ENCODE assay signal across 8 cellular contexts in the genomic region with DNA sequence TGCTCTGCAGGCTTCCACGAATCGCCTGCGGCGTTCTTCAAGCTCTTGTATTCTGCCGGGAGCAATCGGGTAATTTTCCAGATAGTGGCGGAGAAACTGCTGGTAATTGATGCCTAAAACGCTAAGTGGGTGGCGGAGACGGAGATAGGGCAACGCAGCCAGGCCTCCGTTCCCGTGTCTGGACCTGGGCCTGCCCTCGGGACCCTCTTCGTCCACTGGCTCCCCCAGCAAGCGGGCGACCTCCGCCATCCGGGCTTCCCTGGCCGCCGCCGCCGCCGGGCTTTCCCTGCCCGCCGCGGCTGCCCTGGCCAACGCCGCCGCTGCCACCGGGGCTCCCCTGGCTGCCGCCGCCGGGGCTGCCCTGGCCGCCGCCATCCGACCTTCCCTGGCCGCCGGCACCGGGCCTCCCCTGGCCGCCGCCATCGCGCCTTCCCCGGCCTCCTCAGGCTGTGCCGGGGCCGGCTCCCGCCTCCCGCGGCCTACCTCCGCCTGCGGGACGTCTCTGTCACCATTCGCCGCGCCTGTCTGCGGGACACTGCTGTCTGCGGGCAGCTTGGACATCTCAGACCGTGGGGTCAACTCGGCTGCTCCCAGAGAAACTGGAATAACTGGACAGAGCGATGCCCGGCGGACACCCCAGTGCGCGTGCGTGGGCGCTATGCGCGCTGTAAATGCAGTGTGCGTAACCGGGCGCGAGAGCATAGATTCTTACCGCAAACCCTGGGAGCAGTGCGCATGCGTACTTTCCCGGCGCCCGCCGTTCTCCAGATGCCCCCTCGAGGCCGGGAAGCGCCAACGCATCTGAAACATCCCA. TPM values are rescaled to one million over a fixed set of nuclear protein-coding genes. Genes with fewer than 3 reads are reported as not detected.
DNase-seq lines count a peak whose midpoint lies in the region; ATAC-seq and TF ChIP-seq lines count a peak whose summit lies in the region.

A gene with protein sequence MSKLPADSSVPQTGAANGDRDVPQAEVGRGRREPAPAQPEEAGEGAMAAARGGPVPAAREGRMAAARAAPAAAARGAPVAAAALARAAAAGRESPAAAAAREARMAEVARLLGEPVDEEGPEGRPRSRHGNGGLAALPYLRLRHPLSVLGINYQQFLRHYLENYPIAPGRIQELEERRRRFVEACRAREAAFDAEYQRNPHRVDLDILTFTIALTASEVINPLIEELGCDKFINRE (minus strand): TSS at position 643 of the 814 bp plus-strand sequence. CDS start 82 bp downstream, at position 561.

- H3K27me3 Mint-ChIP-seq in WTC11 (ENCODE audit: low read depth) (peaks cover 8% of the 10 kb centered on the region; the same call in 1 of the 2 replicates), immature natural killer cell (ENCODE audit: low read depth in 3 of 3) (peaks cover 9 to 17% (median 13%) of the 10 kb centered on the region in 3 donors)

- H3K9me3 Mint-ChIP-seq in WTC11, result no peaks in the 10 kb centered on the region
- no peaks in the 10 kb centered on the region for H3K9me3 Mint-ChIP-seq in immature natural killer cell

- H3K27ac Mint-ChIP-seq in WTC11 (peak within 1 kb of the TSS; percentile 89), immature natural killer cell (peak within 1 kb of the TSS; percentile 91 to 98 (median 97))

- peak within 1 kb of the TSS; percentile 93 for H3K4me3 ChIP-seq in AG04450 (ENCODE audit: low read depth, low read length)
- peak within 1 kb of the TSS; percentile 58 to 94 for H3K4me3 ChIP-seq in cardiac fibroblast (replicated peaks in 1 of 2; ENCODE audit: low read depth in 2 of 2, low read length in 2 of 2)

- H3K4me3 Mint-ChIP-seq in WTC11 (peak within 1 kb of the TSS; percentile 90), immature natural killer cell (peak within 1 kb of the TSS; percentile 95 to 98 (median 97))

- no peaks in the 10 kb centered on the region for H3K9me3 ChIP-seq in AG04450 (ENCODE audit: control insufficient read depth, insufficient read depth, low read length)

- peak; percentile 78 for TF ChIP-seq CTCF in AG04450 (IDR thresholded peaks at IDR 0.05; ENCODE audit: low read depth, low read length)
- TF ChIP-seq CTCF in WTC11 (IDR thresholded peaks at IDR 0.05), result peak; percentile 62
- TF ChIP-seq CTCF in cardiac fibroblast (IDR thresholded peaks at IDR 0.05; ENCODE audit: low read depth, low read length), result peak; percentile 84

- H3K36me3 Mint-ChIP-seq in WTC11, result no peaks in the 10 kb centered on the region
- no peaks in the 10 kb centered on the region for H3K36me3 Mint-ChIP-seq in immature natural killer cell

- DNase-seq in AG04450 (ENCODE audit: low read depth, low spot score), result peak; percentile 92
- peak; percentile 100 for DNase-seq in NCI-H2227 treated with DMSO at 0.1 percent for 48 hours (lab: John Stamatoyannopoulos, UW)
- peak; percentile 93 for DNase-seq in WTC11 (ENCODE audit: low spot score)
- peak; percentile 95 to 97 for DNase-seq in cardiac fibroblast (ENCODE audit: low read depth in 2 of 2)
- DNase-seq in immature natural killer cell, result peak; percentile 90 to 93 (median 92)
- DNase-seq in smooth muscle cell of the brain vasculature (ENCODE audit: low read depth, low spot score), result peak; percentile 91

- POLR2A ChIA-PET in AG04450 (lab: Yijun Ruan, JAX) (interaction anchor here (0.5 to 1.1 kb wide), 4 partner anchors 94 to 295 kb away, joined by 3 to 4 read pairs (median 3); a partner anchor contains a TSS), WTC11 (lab: Charles Lee) (interaction anchor here (1.2 kb wide), 1 partner anchor 20 kb away, joined by 6 read pairs; no protein-coding TSS in a partner anchor)

- H3K4me1 Mint-ChIP-seq in WTC11, result peaks cover 31% of the 10 kb centered on the region
- peaks cover 36 to 44% of the 10 kb centered on the region in 2 donors for H3K4me1 Mint-ChIP-seq in immature natural killer cell

- H3K27ac ChIP-seq in AG04450 (ENCODE audit: low read depth, low read length), result peak within 1 kb of the TSS; percentile 91

- CTCF ChIA-PET in AG04450 (lab: Charles Lee) (interaction anchor here (0.9 to 1.9 kb wide), 9 partner anchors 9 to 227 kb away, joined by 3 to 10 read pairs (median 4); a partner anchor contains a TSS), WTC11 (lab: Charles Lee) (interaction anchor here (1.0 to 2.8 kb wide), 4 partner anchors 12 to 65 kb away, joined by 3 to 17 read pairs (median 6); no protein-coding TSS in a partner anchor)

- peaks cover 8% of the 10 kb centered on the region for H3K27me3 ChIP-seq in AG04450 (ENCODE audit: control insufficient read depth, insufficient read depth, low read length)

- ATAC-seq in GM18873 (IDR thresholded peaks at IDR 0.05; ENCODE audit: low FRiP score, unreplicated experiment) (peak; percentile 78), HG03175 (IDR thresholded peaks at IDR 0.05; ENCODE audit: unreplicated experiment) (peak; percentile 91), WTC11 (peak; percentile 83)

TF ChIP-seq in WTC11, 78 proteins besides CTCF, POLR2A, EP300 and RAD21 (continues in another document):
- 0 out of 2 replicates have a peak, but pooled peaks have one; percentile 42 for TF ChIP-seq ZBTB21 (CRISPR knock-in tag; IDR thresholded peaks at IDR 0.05; ENCODE audit: borderline replicate concordance)
- TF ChIP-seq ETV6 (CRISPR knock-in tag; IDR thresholded peaks at IDR 0.05), result 0 out of 2 replicates have a peak, but pooled peaks have one; percentile 62
- TF ChIP-seq, protein P1, sequence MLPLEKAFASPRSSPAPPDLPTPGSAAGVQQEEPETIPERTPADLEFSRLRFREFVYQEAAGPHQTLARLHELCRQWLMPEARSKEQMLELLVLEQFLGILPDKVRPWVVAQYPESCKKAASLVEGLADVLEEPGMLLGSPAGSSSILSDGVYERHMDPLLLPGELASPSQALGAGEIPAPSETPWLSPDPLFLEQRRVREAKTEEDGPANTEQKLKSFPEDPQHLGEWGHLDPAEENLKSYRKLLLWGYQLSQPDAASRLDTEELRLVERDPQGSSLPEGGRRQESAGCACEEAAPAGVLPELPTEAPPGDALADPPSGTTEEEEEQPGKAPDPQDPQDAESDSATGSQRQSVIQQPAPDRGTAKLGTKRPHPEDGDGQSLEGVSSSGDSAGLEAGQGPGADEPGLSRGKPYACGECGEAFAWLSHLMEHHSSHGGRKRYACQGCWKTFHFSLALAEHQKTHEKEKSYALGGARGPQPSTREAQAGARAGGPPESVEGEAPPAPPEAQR (CRISPR knock-in tag; IDR thresholded peaks at IDR 0.05), result no peak
- TF ChIP-seq ZNF671 (CRISPR knock-in tag; IDR thresholded peaks at IDR 0.05), result no peak
- TF ChIP-seq TEAD4 (CRISPR knock-in tag; IDR thresholded peaks at IDR 0.05), result no peak
- TF ChIP-seq FOXK1 (CRISPR knock-in tag; IDR thresholded peaks at IDR 0.05), result peak; percentile 31; the same call in 1 of the 2 replicates
- peak; percentile 9; the same call in 1 of the 2 replicates for TF ChIP-seq ZNF121 (CRISPR knock-in tag; IDR thresholded peaks at IDR 0.05)
- no peak for TF ChIP-seq ZNF263 (CRISPR knock-in tag; IDR thresholded peaks at IDR 0.05; ENCODE audit: low read depth)
- TF ChIP-seq CREM (CRISPR knock-in tag; IDR thresholded peaks at IDR 0.05), result peak; percentile 77; the same call in 1 of the 2 replicates
- TF ChIP-seq, protein P2, sequence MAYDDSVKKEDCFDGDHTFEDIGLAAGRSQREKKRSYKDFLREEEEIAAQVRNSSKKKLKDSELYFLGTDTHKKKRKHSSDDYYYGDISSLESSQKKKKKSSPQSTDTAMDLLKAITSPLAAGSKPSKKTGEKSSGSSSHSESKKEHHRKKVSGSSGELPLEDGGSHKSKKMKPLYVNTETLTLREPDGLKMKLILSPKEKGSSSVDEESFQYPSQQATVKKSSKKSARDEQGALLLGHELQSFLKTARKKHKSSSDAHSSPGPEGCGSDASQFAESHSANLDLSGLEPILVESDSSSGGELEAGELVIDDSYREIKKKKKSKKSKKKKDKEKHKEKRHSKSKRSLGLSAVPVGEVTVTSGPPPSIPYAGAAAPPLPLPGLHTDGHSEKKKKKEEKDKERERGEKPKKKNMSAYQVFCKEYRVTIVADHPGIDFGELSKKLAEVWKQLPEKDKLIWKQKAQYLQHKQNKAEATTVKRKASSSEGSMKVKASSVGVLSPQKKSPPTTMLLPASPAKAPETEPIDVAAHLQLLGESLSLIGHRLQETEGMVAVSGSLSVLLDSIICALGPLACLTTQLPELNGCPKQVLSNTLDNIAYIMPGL (CRISPR knock-in tag; IDR thresholded peaks at IDR 0.05), result peak; percentile 87; the same call in 1 of the 2 replicates
- TF ChIP-seq, protein P3, sequence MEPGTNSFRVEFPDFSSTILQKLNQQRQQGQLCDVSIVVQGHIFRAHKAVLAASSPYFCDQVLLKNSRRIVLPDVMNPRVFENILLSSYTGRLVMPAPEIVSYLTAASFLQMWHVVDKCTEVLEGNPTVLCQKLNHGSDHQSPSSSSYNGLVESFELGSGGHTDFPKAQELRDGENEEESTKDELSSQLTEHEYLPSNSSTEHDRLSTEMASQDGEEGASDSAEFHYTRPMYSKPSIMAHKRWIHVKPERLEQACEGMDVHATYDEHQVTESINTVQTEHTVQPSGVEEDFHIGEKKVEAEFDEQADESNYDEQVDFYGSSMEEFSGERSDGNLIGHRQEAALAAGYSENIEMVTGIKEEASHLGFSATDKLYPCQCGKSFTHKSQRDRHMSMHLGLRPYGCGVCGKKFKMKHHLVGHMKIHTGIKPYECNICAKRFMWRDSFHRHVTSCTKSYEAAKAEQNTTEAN (CRISPR knock-in tag; IDR thresholded peaks at IDR 0.05), result peak; percentile 53
- TF ChIP-seq, protein P4, sequence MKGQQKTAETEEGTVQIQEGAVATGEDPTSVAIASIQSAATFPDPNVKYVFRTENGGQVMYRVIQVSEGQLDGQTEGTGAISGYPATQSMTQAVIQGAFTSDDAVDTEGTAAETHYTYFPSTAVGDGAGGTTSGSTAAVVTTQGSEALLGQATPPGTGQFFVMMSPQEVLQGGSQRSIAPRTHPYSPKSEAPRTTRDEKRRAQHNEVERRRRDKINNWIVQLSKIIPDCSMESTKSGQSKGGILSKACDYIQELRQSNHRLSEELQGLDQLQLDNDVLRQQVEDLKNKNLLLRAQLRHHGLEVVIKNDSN (CRISPR knock-in tag; IDR thresholded peaks at IDR 0.05), result no peak
- TF ChIP-seq JAZF1 (CRISPR knock-in tag; IDR thresholded peaks at IDR 0.05), result no peak
- no peak for TF ChIP-seq RORB (CRISPR knock-in tag; IDR thresholded peaks at IDR 0.05)

RNA-seq across cellular contexts. Expression of the gene that starts here (rescaled TPM):
- polyA plus RNA-seq in AG04450 (2011; rRNA removed), result 11.3 and 11.5 TPM in 2 replicates
- 3.1 and 4.2 TPM in 2 replicates for polyA minus RNA-seq in AG04450 (2011; rRNA and poly(A)+ RNA removed)
- 21.5 to 24.0 TPM (median 23.7 TPM) in 3 replicates for total RNA-seq in WTC11 (2021)
- polyA plus RNA-seq in immature natural killer cell, result 10 to 100 TPM; 22.1 to 24.9 (median 22.6) TPM

Comparison
In these comparisons a context has a peak if more than half of its experiments do, and no peak if none do; other contexts are left out.
1. Peak in every context shown above with its lines: DNase-seq, ATAC-seq, H3K4me3 ChIP-seq and H3K27ac ChIP-seq.